8 cellular contexts compared by ENCODE assay signal in the genomic region with DNA sequence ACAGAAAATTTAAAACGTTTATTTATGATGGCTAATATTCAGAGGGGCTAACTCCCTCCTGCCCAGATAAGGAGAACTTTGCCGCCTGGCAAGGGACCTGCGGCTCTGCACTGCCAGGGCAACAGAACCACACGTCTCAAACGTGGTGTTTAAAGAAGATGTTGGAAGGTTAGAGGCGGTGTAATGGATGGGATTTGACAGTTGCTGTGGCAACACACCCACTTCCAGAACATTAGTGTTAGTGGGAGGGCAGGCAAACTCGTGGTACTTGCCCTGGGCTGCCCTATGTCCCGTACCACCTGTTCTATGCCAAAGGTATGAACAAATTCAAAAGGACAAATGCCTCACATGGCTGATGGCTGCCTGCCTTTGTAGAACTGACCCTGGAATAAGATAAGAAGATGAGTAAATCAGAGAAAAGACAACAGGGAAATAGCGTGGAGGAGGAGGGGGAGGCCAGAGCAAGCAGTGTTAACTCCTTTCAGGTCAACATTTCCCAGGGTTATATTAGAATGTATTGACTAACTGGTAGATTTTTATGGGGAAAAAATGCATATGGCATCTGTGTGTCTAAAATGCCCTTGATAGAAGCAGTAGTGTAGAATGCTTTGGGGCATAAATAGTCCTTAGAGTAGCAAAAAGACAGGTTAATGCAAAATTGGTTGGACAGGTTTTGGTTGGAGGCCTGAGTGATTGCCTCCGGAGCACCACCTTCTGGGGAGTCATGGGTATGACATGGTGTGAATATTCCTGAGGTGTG. TPM values are rescaled to one million over a fixed set of nuclear protein-coding genes. Genes with fewer than 3 reads are reported as not detected.
DNase-seq lines count a peak whose midpoint lies in the region; ATAC-seq and TF ChIP-seq lines count a peak whose summit lies in the region.

No MANE protein-coding gene starts in this region.

- peak; percentile 42 to 52 for DNase-seq in AML-193 (lab: John Stamatoyannopoulos, UW)
- DNase-seq in NCI-H69 (lab: John Stamatoyannopoulos, UW), result peak; percentile 61
- peak; percentile 67 for DNase-seq in activated CD8-positive, alpha-beta T cell treated with anti-CD3 and anti-CD28 coated beads, Interleukin-2, amount 10 ng/mL, durations not matched to agents 7 days and 5 days
- DNase-seq in endodermal cell, result peak; percentile 93
- DNase-seq in myocyte (ENCODE audit: low read depth), result peak; percentile 63
- peak; percentile 68 for DNase-seq in stomach

- no peak for TF ChIP-seq POLR2A in stomach (IDR thresholded peaks at IDR 0.05)

- H3K27ac Mint-ChIP-seq in activated CD8-positive, alpha-beta T cell treated with anti-CD3 and anti-CD28 coated beads, Interleukin-2, amount 10 ng/mL, durations not matched to agents 7 days and 5 days, result no peak overlapping the region
- H3K27ac Mint-ChIP-seq in endodermal cell, result no peak overlapping the region

- no peak overlapping the region for H3K4me3 ChIP-seq in endodermal cell (ENCODE audit: low read length)
- H3K4me3 ChIP-seq in stomach, result no peak overlapping the region

- ATAC-seq in GM19025 (IDR thresholded peaks at IDR 0.05; ENCODE audit: low read depth, unreplicated experiment) (peak; percentile 60), HG03342 (IDR thresholded peaks at IDR 0.05; ENCODE audit: unreplicated experiment) (peak; percentile 86)
- peak; percentile 90 for ATAC-seq in activated CD8-positive, alpha-beta T cell treated with anti-CD3 and anti-CD28 coated beads, Interleukin-2, amount 10 ng/mL, durations not matched to agents 7 days and 5 days

- intact Hi-C loops in stomach (cut with DNase I; ENCODE audit: low total_unique reads), result no loop called here

- no peaks in the 10 kb centered on the region for H3K4me1 Mint-ChIP-seq in activated CD8-positive, alpha-beta T cell treated with anti-CD3 and anti-CD28 coated beads, Interleukin-2, amount 10 ng/mL, durations not matched to agents 7 days and 5 days (ENCODE audit: low read depth)
- H3K4me1 Mint-ChIP-seq in endodermal cell, result no peaks in the 10 kb centered on the region

- H3K36me3 Mint-ChIP-seq in activated CD8-positive, alpha-beta T cell treated with anti-CD3 and anti-CD28 coated beads, Interleukin-2, amount 10 ng/mL, durations not matched to agents 7 days and 5 days (ENCODE audit: low read depth), result no peaks in the 10 kb centered on the region
- no peaks in the 10 kb centered on the region for H3K36me3 Mint-ChIP-seq in endodermal cell (ENCODE audit: low read depth)

- TF ChIP-seq EP300 in stomach (IDR thresholded peaks at IDR 0.05), result peak; percentile 51

- no peaks in the 10 kb centered on the region for H3K9me3 Mint-ChIP-seq in activated CD8-positive, alpha-beta T cell treated with anti-CD3 and anti-CD28 coated beads, Interleukin-2, amount 10 ng/mL, durations not matched to agents 7 days and 5 days (ENCODE audit: insufficient read depth)
- H3K9me3 Mint-ChIP-seq in endodermal cell, result peaks cover 2% of the 10 kb centered on the region

- H3K27me3 Mint-ChIP-seq in activated CD8-positive, alpha-beta T cell treated with anti-CD3 and anti-CD28 coated beads, Interleukin-2, amount 10 ng/mL, durations not matched to agents 7 days and 5 days (ENCODE audit: low read depth), result peaks cover 23% of the 10 kb centered on the region
- no peaks in the 10 kb centered on the region for H3K27me3 Mint-ChIP-seq in endodermal cell (ENCODE audit: insufficient read depth)

- H3K9ac ChIP-seq in endodermal cell (ENCODE audit: extremely low read depth, low read length, poor library complexity, severe bottlenecking), result no peak overlapping the region

- WGBS in endodermal cell (ENCODE audit: insufficient coverage in 1 of 2, insufficient read length in 1 of 2), 2 experiments, result 75 to 78% methylated on average over 4 to 10 of the region's 10 CpGs
- WGBS in stomach, 5 donors, result 43 to 52% (median 49%) methylated on average over 10 of the region's 10 CpGs

- H3K36me3 ChIP-seq in endodermal cell (ENCODE audit: control insufficient read depth, insufficient read depth, low read length) (no peaks in the 10 kb centered on the region), stomach (no peaks in the 10 kb centered on the region)

- no peaks in the 10 kb centered on the region for H3K27me3 ChIP-seq in endodermal cell (ENCODE audit: control insufficient read depth, insufficient read depth, low read length, poor library complexity, severe bottlenecking)
- H3K27me3 ChIP-seq in stomach, result no peaks in the 10 kb centered on the region

- POLR2A ChIA-PET in activated CD8-positive, alpha-beta T cell treated with anti-CD3 and anti-CD28 coated beads, Interleukin-2, amount 10 ng/mL, durations not matched to agents 7 days and 5 days (lab: Charles Lee), result no interaction called here

- H3K4me1 ChIP-seq in endodermal cell (ENCODE audit: control insufficient read depth, insufficient read depth, low read length) (no peaks in the 10 kb centered on the region), stomach (peaks cover 0 to 29% (median 13%) of the 10 kb centered on the region in 4 donors)

- CTCF ChIA-PET in activated CD8-positive, alpha-beta T cell treated with anti-CD3 and anti-CD28 coated beads, Interleukin-2, amount 10 ng/mL, durations not matched to agents 7 days and 5 days (lab: Charles Lee), result interaction anchor here (0.9 to 2.2 kb wide), 12 partner anchors 12 to 317 kb away, joined by 3 to 13 read pairs (median 4); no protein-coding TSS in a partner anchor

- TF ChIP-seq CTCF in endodermal cell (conservative IDR thresholded peaks at IDR 0.05) (peak; percentile 85), stomach (IDR thresholded peaks at IDR 0.05) (peak in 5 of 7 experiments; percentile 80 to 86 (median 84))

- H3K4me3 Mint-ChIP-seq in activated CD8-positive, alpha-beta T cell treated with anti-CD3 and anti-CD28 coated beads, Interleukin-2, amount 10 ng/mL, durations not matched to agents 7 days and 5 days, result no peak overlapping the region
- no peak overlapping the region for H3K4me3 Mint-ChIP-seq in endodermal cell

- H3K27ac ChIP-seq in endodermal cell (ENCODE audit: low read depth, low read length), result no peak overlapping the region
- H3K27ac ChIP-seq in stomach, result peak overlapping the region in 2 of 5 donors; percentile 38 to 57

- no peaks in the 10 kb centered on the region for H3K9me3 ChIP-seq in endodermal cell (ENCODE audit: control insufficient read depth, low read length)
- no peaks in the 10 kb centered on the region for H3K9me3 ChIP-seq in stomach

RNA-seq across cellular contexts. Expression of gene HLF, which starts 30.8 kb away (rescaled TPM):
- under 1 TPM; 0.13 to 0.21 TPM for total RNA-seq in activated CD8-positive, alpha-beta T cell treated with anti-CD3 and anti-CD28 coated beads, Interleukin-2, amount 10 ng/mL, durations not matched to agents 7 days and 5 days
- total RNA-seq in endodermal cell (not detected), myocyte (0.37 and 0.88 TPM in 2 replicates), stomach (10 to 100 TPM in 3 of 5 donors, 1 to 10 TPM in 2; 2.3 to 42.4 (median 12.9) TPM)
- polyA plus RNA-seq in endodermal cell (2013, experiment 1 of 2), result 0.11 TPM
- 0.21 TPM for polyA plus RNA-seq in endodermal cell (2013, experiment 2 of 2)
- 0.25 TPM for polyA plus RNA-seq in myocyte (2012)
- 10 to 100 TPM in 1 of 3 donors, 1 to 10 TPM in 2; 1.6 to 10.6 (median 2.9) TPM for polyA plus RNA-seq in stomach
